Comparison of ENCODE assay signal across 14 cellular contexts in the genomic region with DNA sequence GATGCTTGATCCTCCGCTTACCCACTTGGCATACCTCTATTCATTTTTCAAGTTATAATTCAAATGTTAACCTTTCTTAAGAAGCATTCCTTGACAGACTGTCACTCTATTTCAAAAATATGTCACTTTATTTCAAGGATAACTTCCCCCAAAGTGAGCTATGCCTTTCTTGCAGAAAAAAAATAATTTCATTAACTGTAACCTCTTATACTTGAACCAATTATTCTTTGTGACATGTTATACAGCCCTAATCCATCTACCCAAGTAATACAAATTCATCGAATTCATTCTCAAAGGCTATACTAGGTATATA. TPM values are rescaled to one million over a fixed set of nuclear protein-coding genes. Genes with fewer than 3 reads are reported as not detected.
DNase-seq lines count a peak whose midpoint lies in the region; ATAC-seq, FAIRE-seq and TF ChIP-seq lines count a peak whose summit lies in the region.
"Had no signal": no experiment of that assay in that cellular context is flagged by ENCODE, and none has a peak within 500 bp of the region (broad histone marks: within the 10 kb centered on the region; RNA-seq: fewer than 3 reads in every experiment).

No MANE protein-coding gene starts in this region.

- BruUV-seq in HepG2 (replicated peaks; lab: Mats Ljungman, UMichigan) = no TSS peak

- CTCF ChIA-PET in HepG2 (lab: Yijun Ruan, JAX; ENCODE audit: low intra/inter-chr PET ratio, low total read pairs) = interaction anchor here (1.3 to 3.1 kb wide), 3 partner anchors 9 to 105 kb away, joined by 3 to 17 read pairs (median 4); a partner anchor contains a TSS

- no peak overlapping the region for H3K4me3 Mint-ChIP-seq in stimulated activated memory B cell treated with anti-CD40 and anti-IgM and Interleukin-4, amounts not matched to agents 10 μg/mL and 1 μg/mL and 100 μg/mL, for 72 hours
- H3K4me3 Mint-ChIP-seq: CD8-positive, alpha-beta memory T cell had no signal

- H3K9me3 Mint-ChIP-seq in stimulated activated memory B cell treated with anti-CD40 and anti-IgM and Interleukin-4, amounts not matched to agents 10 μg/mL and 1 μg/mL and 100 μg/mL, for 72 hours = no peaks in the 10 kb centered on the region
- H3K9me3 Mint-ChIP-seq: CD8-positive, alpha-beta memory T cell had no signal

- no peak for TF ChIP-seq CTCF in HepG2 (CRISPR knock-in tag; IDR thresholded peaks at IDR 0.05)
- no peak for TF ChIP-seq CTCF in neural cell (IDR thresholded peaks at IDR 0.05; ENCODE audit: poor library complexity, severe bottlenecking)
- no peak for TF ChIP-seq CTCF in upper lobe of right lung (IDR thresholded peaks at IDR 0.05)

- H3K27ac ChIP-seq in HepG2 (ENCODE audit: extremely low read length, insufficient read depth, low read length) = peak overlapping the region; percentile 68
- no peak overlapping the region for H3K27ac ChIP-seq in neural cell (ENCODE audit: low read length)
- H3K27ac ChIP-seq in upper lobe of right lung = no peak overlapping the region
- H3K27ac ChIP-seq: BLaER1, GM23248, HL-60 had no signal

- in situ Hi-C loops in HepG2 (cut with HindIII; ENCODE audit: extremely low pct_ligation_motif_present, low pct_unique_long_range_greater_than_20kb) = loop anchor here (5.0 kb wide), 2 partner anchors 76 to 391 kb away; no protein-coding TSS in a partner anchor

- H3K4me1 Mint-ChIP-seq in stimulated activated memory B cell treated with anti-CD40 and anti-IgM and Interleukin-4, amounts not matched to agents 10 μg/mL and 1 μg/mL and 100 μg/mL, for 72 hours = no peaks in the 10 kb centered on the region

- FAIRE-seq in HepG2 (lab: Jason Lieb, UNC) = no peak

- no peak overlapping the region for H3K9ac ChIP-seq in HepG2 (ENCODE audit: insufficient read depth, low read depth, low read length)
- H3K9ac ChIP-seq in neural cell (ENCODE audit: low read length) = no peak overlapping the region
- H3K9ac ChIP-seq: BLaER1, GM23248 had no signal

- no peak overlapping the region for H2AFZ ChIP-seq in HepG2 (ENCODE audit: low read length)
- H2AFZ ChIP-seq in neural cell (ENCODE audit: low read depth, low read length) = no peak overlapping the region
- H2AFZ ChIP-seq: GM23248 had no signal

- peaks cover 62% of the 10 kb centered on the region for H3K4me1 ChIP-seq in HepG2 (ENCODE audit: insufficient read depth, low read length)
- H3K4me1 ChIP-seq in upper lobe of right lung = peaks cover 10% of the 10 kb centered on the region
- H3K4me1 ChIP-seq: BLaER1 had no signal

- H3K79me2 ChIP-seq in HepG2 (ENCODE audit: insufficient read depth, low read length) = peaks cover 47% of the 10 kb centered on the region
- H3K79me2 ChIP-seq in neural cell (replicated peaks; ENCODE audit: insufficient read depth, low read length) = peaks cover 11% of the 10 kb centered on the region

- DNase-seq in NCI-H82 treated with DMSO at 0.1 percent for 48 hours (lab: John Stamatoyannopoulos, UW; ENCODE audit: unreplicated experiment) (peak; percentile 31), NCI-H82 (lab: John Stamatoyannopoulos, UW) (no peak), HepG2 (ENCODE audit: low spot score) (no peak), LoVo (ENCODE audit: low spot score) (no peak), upper lobe of right lung (no peak)
- DNase-seq: 8988T, GM23248, H7 had no signal

- peaks cover 39% of the 10 kb centered on the region for H3K27me3 Mint-ChIP-seq in stimulated activated memory B cell treated with anti-CD40 and anti-IgM and Interleukin-4, amounts not matched to agents 10 μg/mL and 1 μg/mL and 100 μg/mL, for 72 hours

- WGBS in HepG2 (ENCODE audit: low lambda C conversion rate) = 72% methylated on average over 2 of the region's 2 CpGs

- TF ChIP-seq RAD21 in HepG2 (CRISPR knock-in tag; IDR thresholded peaks at IDR 0.05) (no peak), neural cell (conservative IDR thresholded peaks at IDR 0.05) (no peak)

- H3K27me3 ChIP-seq in HepG2 (ENCODE audit: control insufficient read depth in 1 of 2, insufficient read depth in 2 of 2, low read length in 2 of 2) = no peaks in the 10 kb centered on the region
- no peaks in the 10 kb centered on the region for H3K27me3 ChIP-seq in neural cell (ENCODE audit: insufficient read depth, low read depth, low read length)
- H3K27me3 ChIP-seq in upper lobe of right lung = no peaks in the 10 kb centered on the region
- H3K27me3 ChIP-seq: BLaER1 had no signal

- H3K9me2 ChIP-seq in neural cell (ENCODE audit: insufficient read depth, low read length) = no peaks in the 10 kb centered on the region

- H3K9me3 ChIP-seq in HepG2 (ENCODE audit: low read length) (no peaks in the 10 kb centered on the region), neural cell (ENCODE audit: low read length) (no peaks in the 10 kb centered on the region), upper lobe of right lung (no peaks in the 10 kb centered on the region)
- H3K9me3 ChIP-seq: BLaER1 had no signal

- TF ChIP-seq POLR2A in HepG2 (IDR thresholded peaks at IDR 0.05; ENCODE audit: insufficient read depth in 1 of 2, low read depth in 2 of 2, low read length in 2 of 2) = no peak

- H4K20me1 ChIP-seq in HepG2 (ENCODE audit: insufficient read depth, low read length) = no peaks in the 10 kb centered on the region
- H4K20me1 ChIP-seq in neural cell (ENCODE audit: insufficient read depth) = no peaks in the 10 kb centered on the region
- H4K20me1 ChIP-seq: BLaER1 had no signal

- intact Hi-C loops in HepG2 (cut with micrococcal nuclease; ENCODE audit: unreplicated experiment) = loop anchor here (1.0 to 5.0 kb wide), 5 partner anchors 40 to 391 kb away; no protein-coding TSS in a partner anchor
- intact Hi-C loops in upper lobe of right lung (cut with DNase I) = no loop called here

- no peaks in the 10 kb centered on the region for H3F3A ChIP-seq in neural cell (ENCODE audit: insufficient read depth, low read length, poor library complexity, severe bottlenecking)

- TF ChIP-seq EP300 in HepG2 (IDR thresholded peaks at IDR 0.05; ENCODE audit: low read depth in 2 of 2, low read length in 2 of 2) (no peak), HepG2 (CRISPR knock-in tag; IDR thresholded peaks at IDR 0.05; ENCODE audit: borderline replicate concordance) (no peak), neural cell (conservative IDR thresholded peaks at IDR 0.05; ENCODE audit: poor library complexity, severe bottlenecking) (peak; percentile 91)

- H3K36me3 Mint-ChIP-seq in stimulated activated memory B cell treated with anti-CD40 and anti-IgM and Interleukin-4, amounts not matched to agents 10 μg/mL and 1 μg/mL and 100 μg/mL, for 72 hours = no peaks in the 10 kb centered on the region
- H3K36me3 Mint-ChIP-seq: CD8-positive, alpha-beta memory T cell had no signal

- H3K4me2 ChIP-seq in HepG2 (ENCODE audit: low read depth, low read length) (peak overlapping the region; percentile 74), neural cell (ENCODE audit: low read length) (no peak overlapping the region)
- H3K4me2 ChIP-seq: BLaER1 had no signal

- no peak overlapping the region for H3K27ac Mint-ChIP-seq in stimulated activated memory B cell treated with anti-CD40 and anti-IgM and Interleukin-4, amounts not matched to agents 10 μg/mL and 1 μg/mL and 100 μg/mL, for 72 hours
- H3K27ac Mint-ChIP-seq: CD8-positive, alpha-beta memory T cell had no signal

- H3K4me3 ChIP-seq in HepG2 (replicated peaks in 1 of 3; ENCODE audit: insufficient read depth in 1 of 3, low read depth in 2 of 3, low read length in 3 of 3) (peak overlapping the region in 1 of 3 experiments; percentile 39; a peak in 1 of 6 replicates), neural cell (ENCODE audit: low read length) (no peak overlapping the region), upper lobe of right lung (no peak overlapping the region)
- H3K4me3 ChIP-seq: BLaER1, GM23248 had no signal

- POLR2A ChIA-PET in HepG2 (lab: Yijun Ruan, JAX) = interaction anchor here (0.6 to 1.5 kb wide), 3 partner anchors 32 to 65 kb away, joined by 3 to 4 read pairs (median 3); no protein-coding TSS in a partner anchor

- ATAC-seq in HepG2 (no peak), GM21717 (IDR thresholded peaks at IDR 0.05; ENCODE audit: unreplicated experiment) (no peak), upper lobe of right lung (no peak)
- ATAC-seq in stimulated activated memory B cell treated with anti-CD40 and anti-IgM and Interleukin-4, amounts not matched to agents 10 μg/mL and 1 μg/mL and 100 μg/mL, for 72 hours = no peak

- H3K36me3 ChIP-seq in HepG2 (replicated peaks in 1 of 2; ENCODE audit: control insufficient read depth in 1 of 2, insufficient read depth in 2 of 2, low read length in 2 of 2) = no peaks in the 10 kb centered on the region
- no peaks in the 10 kb centered on the region for H3K36me3 ChIP-seq in neural cell (ENCODE audit: insufficient read depth, low read length)
- H3K36me3 ChIP-seq in upper lobe of right lung = no peaks in the 10 kb centered on the region
- H3K36me3 ChIP-seq: BLaER1 had no signal

TF ChIP-seq in HepG2, 621 proteins besides CTCF, POLR2A, EP300 and RAD21 (continues in another document):
- no peak for TF ChIP-seq ZNF354B (CRISPR knock-in tag; IDR thresholded peaks at IDR 0.05)
- TF ChIP-seq ZSCAN25 (CRISPR knock-in tag; IDR thresholded peaks at IDR 0.05) = no peak

TF ChIP-seq in neural cell, 6 proteins besides CTCF, POLR2A, EP300 and RAD21 (continues in another document):
- TF ChIP-seq POLR2AphosphoS5 (IDR thresholded peaks at IDR 0.05) = peak; percentile 48

RNA-seq across cellular contexts. Expression of a gene that starts 9.3 kb away (rescaled TPM):
- total RNA-seq in HepG2 (2016; rRNA removed; fragmentation: Illumina TruSeq; extraction: Trizol) (53.6 and 59.5 TPM in 2 replicates), upper lobe of right lung (69.5 TPM)
- 19.0 and 21.3 TPM in 2 replicates for total RNA-seq in HepG2 (2016; cell fraction: cytosol; rRNA removed; fragmentation: Illumina TruSeq; extraction: Trizol; ENCODE audit: low read depth)
- total RNA-seq in HepG2 (2016; cell fraction: insoluble cytoplasmic fraction; rRNA removed; fragmentation: Illumina TruSeq; extraction: Trizol) = 55.9 and 56.5 TPM in 2 replicates
- 22.2 and 23.0 TPM in 2 replicates for total RNA-seq in HepG2 (2016; cell fraction: membrane; rRNA removed; fragmentation: Illumina TruSeq; extraction: Trizol)
- total RNA-seq in HepG2 (2016; cell fraction: nucleus; rRNA removed; fragmentation: Illumina TruSeq; extraction: Trizol) = 124 and 133 TPM in 2 replicates
- polyA plus RNA-seq in HepG2 (2011; rRNA removed) (22.6 and 24.9 TPM in 2 replicates), neural cell (1.5 and 2.4 TPM in 2 replicates)
- 11.6 and 12.3 TPM in 2 replicates for polyA plus RNA-seq in HepG2 (2011; cell fraction: cytosol; rRNA removed)
- 42.8 and 45.1 TPM in 2 replicates for polyA plus RNA-seq in HepG2 (2011; cell fraction: nucleus; rRNA removed)
- polyA plus RNA-seq in HepG2 (2012) = 23.2 and 25.7 TPM in 2 replicates
- 3.5 and 3.8 TPM in 2 replicates for polyA plus RNA-seq in HepG2 (2016; cell fraction: cytosol; fragmentation: Illumina TruSeq; extraction: Trizol; ENCODE audit: low read depth)
- 20.6 and 26.3 TPM in 2 replicates for polyA plus RNA-seq in HepG2 (2016; cell fraction: insoluble cytoplasmic fraction; fragmentation: Illumina TruSeq; extraction: Trizol; ENCODE audit: low read depth)
- polyA plus RNA-seq in HepG2 (2016; cell fraction: membrane; fragmentation: Illumina TruSeq; extraction: Trizol; ENCODE audit: low read depth) = 6.4 and 7.5 TPM in 2 replicates
- 67.3 and 71.2 TPM in 2 replicates for polyA plus RNA-seq in HepG2 (2016; cell fraction: nucleus; fragmentation: Illumina TruSeq; extraction: Trizol; ENCODE audit: insufficient read depth, low read depth)
- polyA minus RNA-seq in HepG2 (2011; rRNA and poly(A)+ RNA removed; ENCODE audit: low replicate concordance) = 4.6 and 265 TPM in 2 replicates
- 58.2 and 64.4 TPM in 2 replicates for polyA minus RNA-seq in HepG2 (2011; cell fraction: cytosol; rRNA and poly(A)+ RNA removed)
- polyA minus RNA-seq in HepG2 (2011; cell fraction: nucleus; rRNA and poly(A)+ RNA removed) = 179 and 208 TPM in 2 replicates
- polyA minus RNA-seq in neural cell = 5.8 and 10.3 TPM in 2 replicates
- polyA plus RNA-seq: CD8-positive, alpha-beta memory T cell had no signal
